ENCODE assay signal across 8 cellular contexts in the genomic region with DNA sequence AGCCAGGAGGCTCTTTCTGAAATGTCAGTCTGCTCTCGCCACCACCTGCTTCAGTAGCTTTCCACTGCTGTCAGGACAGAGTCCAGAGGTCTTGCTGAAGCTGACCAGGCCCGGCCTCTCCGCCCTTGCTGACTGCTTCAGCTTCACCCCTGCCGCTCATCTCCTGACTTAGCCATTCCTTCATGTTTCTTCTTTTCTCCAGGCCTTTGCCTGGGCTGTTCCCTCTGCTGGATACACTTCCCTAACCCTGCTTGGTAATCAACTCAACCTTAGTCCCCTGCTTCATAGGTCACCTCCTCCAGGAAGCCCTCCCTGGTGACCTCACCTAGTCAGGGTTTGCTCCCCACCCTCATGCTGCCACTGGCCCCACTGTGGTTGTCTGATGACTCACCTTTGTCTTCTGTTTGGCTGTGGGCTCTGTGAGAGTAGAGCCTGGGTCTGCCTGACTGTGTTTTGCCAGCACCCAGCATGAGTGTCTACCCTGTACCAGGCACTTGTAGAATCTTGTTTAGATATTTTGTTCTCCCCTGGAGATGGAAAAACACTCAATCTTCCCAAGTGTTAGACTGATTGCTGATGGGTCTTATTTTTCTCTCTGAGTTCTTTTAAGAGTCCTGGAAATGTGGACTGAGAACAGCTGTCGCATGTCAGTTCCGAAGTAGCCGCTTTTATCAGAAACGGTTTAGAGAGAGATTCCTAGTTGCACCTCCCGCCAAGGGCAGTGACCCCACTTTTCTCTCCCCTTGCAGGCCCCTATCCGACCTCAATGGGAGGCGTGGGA.
DNase-seq lines count a peak whose midpoint lies in the region; ATAC-seq, FAIRE-seq and TF ChIP-seq lines count a peak whose summit lies in the region.

No MANE protein-coding gene starts in this region.

- peak; percentile 92 for DNase-seq in H54 (ENCODE audit: insufficient read length, low spot score)
- DNase-seq in activated CD8-positive, alpha-beta memory T cell treated with anti-CD3 and anti-CD28 coated beads for 24 hours: peak; percentile 71
- no peak for DNase-seq in esophagus squamous epithelium (lab: John Stamatoyannopoulos, UW)
- no peak for DNase-seq in gastrocnemius medialis
- no peak for DNase-seq in SHP77 treated with DMSO at 0.1 percent for 48 hours (lab: John Stamatoyannopoulos, UW)
- no peak for DNase-seq in NCI-H526 treated with DMSO at 0.1 percent for 48 hours (lab: John Stamatoyannopoulos, UW)
- no peak for DNase-seq in NCI-H1436 treated with DMSO at 0.1 percent for 48 hours (lab: John Stamatoyannopoulos, UW)
- DNase-seq in HUDEP-2 (lab: John Stamatoyannopoulos, UW; ENCODE audit: unreplicated experiment in 76 of 76): no peak

- in situ Hi-C loops in gastrocnemius medialis (cut with MboI; ENCODE audit: low sequenced_read_pairs in 4 of 4): no loop called here

- no peaks in the 10 kb centered on the region for H3K36me3 ChIP-seq in esophagus squamous epithelium
- H3K36me3 ChIP-seq in gastrocnemius medialis: no peaks in the 10 kb centered on the region

- no peak for FAIRE-seq in H54 (lab: Jason Lieb, UNC)

- H3K9me3 ChIP-seq in esophagus squamous epithelium (no peaks in the 10 kb centered on the region), gastrocnemius medialis (no peaks in the 10 kb centered on the region)

- TF ChIP-seq CTCF in esophagus squamous epithelium (IDR thresholded peaks at IDR 0.05) (no peak), gastrocnemius medialis (IDR thresholded peaks at IDR 0.05 in 4 of 5, conservative IDR thresholded peaks at IDR 0.05 in 1 of 5) (no peak)

- H3K4me3 ChIP-seq in esophagus squamous epithelium: no peak overlapping the region
- no peak overlapping the region for H3K4me3 ChIP-seq in gastrocnemius medialis

- H3K4me1 ChIP-seq in esophagus squamous epithelium (peaks cover 4 to 37% (median 12%) of the 10 kb centered on the region in 3 donors), gastrocnemius medialis (peaks cover 18 to 26% of the 10 kb centered on the region in 2 donors)

- peak; percentile 42 to 56 for ATAC-seq in gastrocnemius medialis

- WGBS in esophagus squamous epithelium, 2 donors: 78 to 83% methylated on average over 11 of the region's 11 CpGs

- no peak for TF ChIP-seq POLR2A in H54 (IDR thresholded peaks at IDR 0.05; ENCODE audit: low read depth, low read length)
- TF ChIP-seq POLR2A in esophagus squamous epithelium (IDR thresholded peaks at IDR 0.05): no peak
- no peak for TF ChIP-seq POLR2A in gastrocnemius medialis (IDR thresholded peaks at IDR 0.05)

- intact Hi-C loops in esophagus squamous epithelium (cut with DNase I): no loop called here
- intact Hi-C loops in gastrocnemius medialis (cut with DNase I; ENCODE audit: low total_unique reads): no loop called here

- H3K27ac ChIP-seq in esophagus squamous epithelium (peak overlapping the region in 3 of 4 donors; percentile 50 to 66 (median 53)), gastrocnemius medialis (peak overlapping the region; percentile 11 to 73 (median 34))

- H3K27me3 ChIP-seq in esophagus squamous epithelium (no peaks in the 10 kb centered on the region), gastrocnemius medialis (no peaks in the 10 kb centered on the region)

Comparison
In these comparisons a context has a peak if more than half of its experiments do, and no peak if none do; other contexts are left out.
1. DNase-seq: peak in H54 (single experiment) and activated CD8-positive, alpha-beta memory T cell treated with anti-CD3 and anti-CD28 coated beads for 24 hours (single experiment); none in esophagus squamous epithelium (single experiment), gastrocnemius medialis (0 of 2), SHP77 treated with DMSO at 0.1 percent for 48 hours (single experiment), NCI-H526 treated with DMSO at 0.1 percent for 48 hours (single experiment), NCI-H1436 treated with DMSO at 0.1 percent for 48 hours (single experiment) and HUDEP-2 (0 of 76).